Comparison of ENCODE assay signal across 8 cellular contexts in genomic region chr19:19900124-19900523, GRCh38. TPM values are rescaled to one million over a fixed set of nuclear protein-coding genes. Genes with fewer than 3 reads are reported as not detected.
DNase-seq lines count a peak whose midpoint lies in the region; ATAC-seq and TF ChIP-seq lines count a peak whose summit lies in the region.

No MANE protein-coding gene starts in this region.

- H3K9me3 Mint-ChIP-seq in activated naive CD8-positive, alpha-beta T cell (ENCODE audit: low read depth) = peaks cover 28% of the 10 kb centered on the region

- no peak for ATAC-seq in HG02885 (IDR thresholded peaks at IDR 0.05; ENCODE audit: poor library complexity, unreplicated experiment)
- no peak for ATAC-seq in HG03439 (IDR thresholded peaks at IDR 0.05; ENCODE audit: unreplicated experiment)

- H3K4me3 Mint-ChIP-seq in activated naive CD8-positive, alpha-beta T cell = peak overlapping the region; percentile 93

- DNase-seq in GM06990 (ENCODE audit: extremely low read depth, insufficient read length) (no peak), LHCN-M2 (ENCODE audit: low read depth) (peak; percentile 90), iPS-NIHi7 (ENCODE audit: extremely low spot score) (peak; percentile 10), stomach (no peak), GM13977 (ENCODE audit: low spot score) (no peak)

- peak overlapping the region; percentile 92 for H3K27ac Mint-ChIP-seq in activated naive CD8-positive, alpha-beta T cell

- peaks cover 0 to 19% (median 9%) of the 10 kb centered on the region in 4 donors for H3K4me1 ChIP-seq in stomach

- 0 to 2% (median 1%) methylated on average over 5 of the region's 5 CpGs for WGBS in stomach, 5 donors

- intact Hi-C loops in stomach (cut with DNase I; ENCODE audit: low total_unique reads) = no loop called here

- H3K4me3 ChIP-seq in GM06990 (replicated peaks; ENCODE audit: low read depth, low read length) = peak overlapping the region; percentile 74
- H3K4me3 ChIP-seq in stomach = peak overlapping the region; percentile 65 to 89 (median 72)

- peaks cover 14% of the 10 kb centered on the region for H3K36me3 Mint-ChIP-seq in activated naive CD8-positive, alpha-beta T cell

- no peak for TF ChIP-seq CTCF in GM06990 (IDR thresholded peaks at IDR 0.05; ENCODE audit: insufficient read depth, low read length, poor library complexity, severe bottlenecking)
- no peak for TF ChIP-seq CTCF in stomach (IDR thresholded peaks at IDR 0.05)
- TF ChIP-seq CTCF in GM13977 (IDR thresholded peaks at IDR 0.05; ENCODE audit: extremely low read depth, insufficient read depth, missing control alignments) = no peak

- H3K27me3 ChIP-seq in GM06990 (replicated peaks; ENCODE audit: control insufficient read depth, insufficient read depth, low read length) = no peaks in the 10 kb centered on the region
- no peaks in the 10 kb centered on the region for H3K27me3 ChIP-seq in stomach

- H3K9me3 ChIP-seq in stomach = peaks cover 0 to 39% (median 23%) of the 10 kb centered on the region in 4 donors

- H3K36me3 ChIP-seq in GM06990 (ENCODE audit: control insufficient read depth, insufficient read depth, low read length) (peaks cover 1% of the 10 kb centered on the region), stomach (no peaks in the 10 kb centered on the region)

- no peaks in the 10 kb centered on the region for H3K27me3 Mint-ChIP-seq in activated naive CD8-positive, alpha-beta T cell

- TF ChIP-seq POLR2A in stomach (IDR thresholded peaks at IDR 0.05) = no peak

- TF ChIP-seq EP300 in stomach (IDR thresholded peaks at IDR 0.05) = no peak

- H3K4me1 Mint-ChIP-seq in activated naive CD8-positive, alpha-beta T cell (ENCODE audit: low read depth) = peaks cover 26% of the 10 kb centered on the region

- in situ Hi-C loops in GM13977 (cut with MboI; ENCODE audit: low pct_unique_long_range_greater_than_20kb, low sequenced_read_pairs, unreplicated experiment) = no loop called here

- peak overlapping the region in 4 of 5 donors; percentile 86 to 93 (median 90) for H3K27ac ChIP-seq in stomach

RNA-seq across cellular contexts. Expression of gene ZNF93, which starts 0.6 kb away (rescaled TPM):
- total RNA-seq in LHCN-M2 (2014; rRNA removed) = 23.3 and 30.8 TPM in 2 replicates
- polyA plus RNA-seq in LHCN-M2 (2012) = 6.7 TPM
- total RNA-seq in stomach = 1 to 10 TPM in 2 of 5 donors, under 1 TPM in 1, not detected in 2; 0.45 to 9.2 (median 7.4) TPM
- polyA plus RNA-seq in stomach = 1 to 10 TPM; 2.3 to 3.1 (median 2.3) TPM

RNA-seq across cellular contexts. Expression of gene ZNF253, which starts 34.4 kb away (rescaled TPM):
- total RNA-seq in LHCN-M2 (2014; rRNA removed) = 9.9 and 11.2 TPM in 2 replicates
- 1.9 TPM for polyA plus RNA-seq in LHCN-M2 (2012)
- total RNA-seq in stomach = 10 to 100 TPM in 3 of 5 donors, 1 to 10 TPM in 2; 7.1 to 32.1 (median 12.7) TPM
- 1 to 10 TPM; 2.4 to 5.2 (median 3.9) TPM for polyA plus RNA-seq in stomach

Comparison
In these comparisons a context has a peak if more than half of its experiments do, and no peak if none do; other contexts are left out.
1. DNase-seq: peak in LHCN-M2 (single experiment) and iPS-NIHi7 (single experiment); none in GM06990 (single experiment), stomach (single experiment) and GM13977 (single experiment).